ENCODE assay signal across 11 cellular contexts in the genomic region with DNA sequence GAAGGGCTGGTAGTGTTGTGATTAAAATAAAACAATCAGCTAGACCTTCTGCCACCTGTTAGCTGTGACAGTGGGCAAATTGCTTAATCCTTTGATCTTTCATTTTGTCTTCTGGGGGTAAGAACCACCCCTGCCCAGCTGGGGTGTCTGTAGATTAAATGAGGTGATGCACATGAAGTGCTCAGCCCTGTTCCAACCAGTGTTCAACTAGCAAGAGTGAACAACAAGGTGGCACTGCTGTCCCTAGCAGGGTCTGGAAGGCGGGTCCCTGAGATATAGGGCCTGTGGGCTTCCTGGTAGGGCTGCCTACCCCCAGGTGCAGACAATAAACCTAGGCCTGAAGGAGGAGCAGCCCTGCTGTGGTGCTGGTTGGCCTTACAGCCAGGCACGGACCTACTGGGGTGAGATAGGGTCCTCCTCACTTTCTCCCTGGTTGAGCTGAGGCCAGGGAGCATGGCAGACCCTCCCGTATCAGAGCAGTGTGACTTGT.
A peak's percentile ranks its signal among the peaks of the same experiment; 100 is the strongest.
DNase-seq lines count a peak whose midpoint lies in the region; ATAC-seq, FAIRE-seq and TF ChIP-seq lines count a peak whose summit lies in the region.
"Had no signal": no experiment of that assay in that cellular context is flagged by ENCODE, and none has a peak within 500 bp of the region (broad histone marks: within the 10 kb centered on the region; RNA-seq: fewer than 3 reads in every experiment).

No MANE protein-coding gene starts in this region.

- SMC1A ChIA-PET in GM12878 (lab: Charles Lee; ENCODE audit: uncharacterized antibody, unreplicated experiment), result no interaction called here

- TF ChIP-seq CTCF in GM12878 (IDR thresholded peaks at IDR 0.05 in 2 of 3, conservative IDR thresholded peaks at IDR 0.05 in 1 of 3; ENCODE audit: control insufficient read depth in 2 of 3, extremely low read depth in 1 of 3, insufficient read depth in 1 of 3, low read depth in 3 of 3, low read length in 3 of 3) (no peak), smooth muscle cell (IDR thresholded peaks at IDR 0.05; ENCODE audit: borderline replicate concordance, insufficient read depth, poor library complexity, severe bottlenecking) (no peak), left lung (IDR thresholded peaks at IDR 0.05) (no peak)

- no peak overlapping the region for H3K9ac ChIP-seq in GM12878 (ENCODE audit: control insufficient read depth, insufficient read depth, low read length)
- no peak overlapping the region for H3K9ac ChIP-seq in smooth muscle cell (ENCODE audit: low read depth)

- TF ChIP-seq EP300 in GM12878 (IDR thresholded peaks at IDR 0.05; ENCODE audit: borderline replicate concordance in 1 of 2, control insufficient read depth in 1 of 2, low read depth in 2 of 2, low read length in 2 of 2), result no peak

- CTCF ChIA-PET in GM12878 (lab: Yijun Ruan, JAX), result interaction anchor here (0.9 to 7.9 kb wide), 2 partner anchors 186 to 198 kb away, joined by 4 to 72 read pairs; no protein-coding TSS in a partner anchor

- no TSS peak for BruUV-seq in GM12878 (replicated peaks; lab: Mats Ljungman, UMichigan)

- in situ Hi-C loops in GM12878 (cut with MboI), result no loop called here

- no peak overlapping the region for H3K4me3 ChIP-seq in GM12878
- no peak overlapping the region for H3K4me3 ChIP-seq in smooth muscle cell
- no peak overlapping the region for H3K4me3 ChIP-seq in left lung

- no peak overlapping the region for H3K4me2 ChIP-seq in GM12878 (ENCODE audit: control insufficient read depth, insufficient read depth)
- H3K4me2 ChIP-seq in smooth muscle cell, result peak overlapping the region; percentile 65

- H2AFZ ChIP-seq in GM12878 (ENCODE audit: control insufficient read depth, low read depth, low read length) (no peak overlapping the region), smooth muscle cell (ENCODE audit: low read depth) (no peak overlapping the region)

- peak; percentile 57 for FAIRE-seq in GM12878 (lab: Jason Lieb, UNC)

- H3K36me3 ChIP-seq in GM12878 (ENCODE audit: control insufficient read depth in 2 of 2, insufficient read depth in 2 of 2, low read length in 1 of 2) (no peaks in the 10 kb centered on the region), smooth muscle cell (ENCODE audit: low read depth) (no peaks in the 10 kb centered on the region), left lung (no peaks in the 10 kb centered on the region)

- H3K79me2 ChIP-seq in GM12878 (ENCODE audit: control insufficient read depth, insufficient read depth, low read length) (no peaks in the 10 kb centered on the region), smooth muscle cell (ENCODE audit: low read depth) (no peaks in the 10 kb centered on the region)

- H3K27me3 ChIP-seq in GM12878 (replicated peaks in 1 of 2; ENCODE audit: control insufficient read depth in 2 of 2, insufficient read depth in 2 of 2, low read length in 1 of 2) (no peaks in the 10 kb centered on the region; a peak in 2 of 4 replicates), smooth muscle cell (ENCODE audit: low read depth) (no peaks in the 10 kb centered on the region), left lung (no peaks in the 10 kb centered on the region)

- RAD21 ChIA-PET in GM12878 (lab: Charles Lee; ENCODE audit: unreplicated experiment), result interaction anchor here (7.4 kb wide), 1 partner anchor 196 kb away, joined by 50 read pairs; no protein-coding TSS in a partner anchor

- no peaks in the 10 kb centered on the region; the same call in 1 of the 2 replicates for H4K20me1 ChIP-seq in GM12878 (ENCODE audit: control insufficient read depth, insufficient read depth)
- H4K20me1 ChIP-seq in smooth muscle cell (ENCODE audit: low read depth), result peaks cover 7% of the 10 kb centered on the region

- POLR2A ChIA-PET in GM12878 (lab: Charles Lee), result interaction anchor here (1.0 kb wide), 1 partner anchor 197 kb away, joined by 3 read pairs; no protein-coding TSS in a partner anchor

- WGBS in GM12878 (ENCODE audit: insufficient coverage, insufficient replicate concordance, low lambda C conversion rate, missing lambda C conversion rate), result 7% methylated on average over 3 of the region's 3 CpGs
- WGBS in smooth muscle cell (ENCODE audit: low lambda C conversion rate), result 75% methylated on average over 3 of the region's 3 CpGs

- no peaks in the 10 kb centered on the region for H3K9me3 ChIP-seq in GM12878 (replicated peaks; ENCODE audit: control insufficient read depth, insufficient read depth, low read length)
- no peaks in the 10 kb centered on the region for H3K9me3 ChIP-seq in smooth muscle cell (replicated peaks; ENCODE audit: low read depth)
- no peaks in the 10 kb centered on the region for H3K9me3 ChIP-seq in left lung

- peak; percentile 16 for DNase-seq in GDM1 (lab: John Stamatoyannopoulos, UW)
- peak; percentile 53 for DNase-seq in NCI-H2029 (lab: John Stamatoyannopoulos, UW)
- no peak for DNase-seq in GM12878 (ENCODE audit: low read depth, low spot score)
- no peak for DNase-seq in smooth muscle cell (lab: John Stamatoyannopoulos, UW; ENCODE audit: unreplicated experiment)
- no peak for DNase-seq in left lung
- DNase-seq in medulla oblongata (ENCODE audit: extremely low spot score), result no peak
- DNase-seq: Calu3; central memory CD4-positive, alpha-beta T cell had no signal

- H3K4me1 ChIP-seq in GM12878 (ENCODE audit: control insufficient read depth, insufficient read depth, low read length) (no peaks in the 10 kb centered on the region), smooth muscle cell (ENCODE audit: low read depth) (peaks cover 10% of the 10 kb centered on the region), left lung (peaks cover 0 to 20% of the 10 kb centered on the region in 2 donors)

- H3F3A ChIP-seq in smooth muscle cell (ENCODE audit: low read depth), result peaks cover 7% of the 10 kb centered on the region

- no peak for TF ChIP-seq POLR2A in GM12878 (IDR thresholded peaks at IDR 0.05; ENCODE audit: low read depth, low read length)

- ATAC-seq in GM12878, result 0 out of 3 replicates have a peak, but pooled peaks have one; percentile 12
- no peak for ATAC-seq in left lung
- ATAC-seq in GM21723 (IDR thresholded peaks at IDR 0.05; ENCODE audit: unreplicated experiment), result no peak
- ATAC-seq: activated naive CD4-positive, alpha-beta T cell treated with anti-CD3 and anti-CD28 coated beads, Interleukin-2, amount 50 U/mL, for 72 hours had no signal

- H3K27ac ChIP-seq in GM12878 (ENCODE audit: control insufficient read depth, insufficient read depth) (no peak overlapping the region), smooth muscle cell (ENCODE audit: low read depth) (peak overlapping the region; percentile 79), left lung (no peak overlapping the region)
- H3K27ac ChIP-seq: HL-60 had no signal

- intact Hi-C loops in GM12878 (cut with micrococcal nuclease; ENCODE audit: unreplicated experiment), result no loop called here
- intact Hi-C loops in left lung (cut with DNase I), result loop anchor here in 1 of 2 donors (5.0 to 10.0 kb wide), 2 partner anchors 111 to 194 kb away; partner anchors contain the start of genes MPHOSPH9, MTRFR and PITPNM2

- TF ChIP-seq RAD21 in GM12878 (IDR thresholded peaks at IDR 0.05; ENCODE audit: insufficient read depth, low read depth, low read length), result no peak

TF ChIP-seq in GM12878, 131 proteins besides CTCF, POLR2A, EP300 and RAD21:
- TF ChIP-seq, protein P1, sequence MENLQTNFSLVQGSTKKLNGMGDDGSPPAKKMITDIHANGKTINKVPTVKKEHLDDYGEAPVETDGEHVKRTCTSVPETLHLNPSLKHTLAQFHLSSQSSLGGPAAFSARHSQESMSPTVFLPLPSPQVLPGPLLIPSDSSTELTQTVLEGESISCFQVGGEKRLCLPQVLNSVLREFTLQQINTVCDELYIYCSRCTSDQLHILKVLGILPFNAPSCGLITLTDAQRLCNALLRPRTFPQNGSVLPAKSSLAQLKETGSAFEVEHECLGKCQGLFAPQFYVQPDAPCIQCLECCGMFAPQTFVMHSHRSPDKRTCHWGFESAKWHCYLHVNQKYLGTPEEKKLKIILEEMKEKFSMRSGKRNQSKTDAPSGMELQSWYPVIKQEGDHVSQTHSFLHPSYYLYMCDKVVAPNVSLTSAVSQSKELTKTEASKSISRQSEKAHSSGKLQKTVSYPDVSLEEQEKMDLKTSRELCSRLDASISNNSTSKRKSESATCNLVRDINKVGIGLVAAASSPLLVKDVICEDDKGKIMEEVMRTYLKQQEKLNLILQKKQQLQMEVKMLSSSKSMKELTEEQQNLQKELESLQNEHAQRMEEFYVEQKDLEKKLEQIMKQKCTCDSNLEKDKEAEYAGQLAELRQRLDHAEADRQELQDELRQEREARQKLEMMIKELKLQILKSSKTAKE (IDR thresholded peaks at IDR 0.05; ENCODE audit: low read depth, poor library complexity, severe bottlenecking), result no peak
- no peak for TF ChIP-seq NFYA (IDR thresholded peaks at IDR 0.05; ENCODE audit: borderline replicate concordance, low read depth, low read length)
- no peak for TF ChIP-seq POLR2AphosphoS2 (IDR thresholded peaks at IDR 0.05; ENCODE audit: low read depth, low read length)
- TF ChIP-seq CREM (IDR thresholded peaks at IDR 0.05; ENCODE audit: low read depth), result no peak
- no peak for TF ChIP-seq BCL11A (IDR thresholded peaks at IDR 0.05; ENCODE audit: low read depth, low read length)
- no peak for TF ChIP-seq RELA (IDR thresholded peaks at IDR 0.05; ENCODE audit: borderline replicate concordance, partially characterized antibody)
- no peak for TF ChIP-seq BCL3 (IDR thresholded peaks at IDR 0.05; ENCODE audit: borderline replicate concordance, insufficient read depth, low read depth, low read length, poor library complexity, severe bottlenecking)
- no peak for TF ChIP-seq EED (IDR thresholded peaks at IDR 0.05; ENCODE audit: low read depth)
- no peak for TF ChIP-seq SRF (IDR thresholded peaks at IDR 0.05; ENCODE audit: low read depth in 2 of 2, low read length in 2 of 2)

Comparison
In these comparisons a context has a peak if more than half of its experiments do, and no peak if none do; other contexts are left out.
1. DNase-seq: peak in GDM1 (single experiment) and NCI-H2029 (single experiment); none in GM12878 (single experiment), smooth muscle cell (single experiment), left lung (0 of 2) and medulla oblongata (single experiment).